ENCODE assay signal across 8 cellular contexts in the genomic region with DNA sequence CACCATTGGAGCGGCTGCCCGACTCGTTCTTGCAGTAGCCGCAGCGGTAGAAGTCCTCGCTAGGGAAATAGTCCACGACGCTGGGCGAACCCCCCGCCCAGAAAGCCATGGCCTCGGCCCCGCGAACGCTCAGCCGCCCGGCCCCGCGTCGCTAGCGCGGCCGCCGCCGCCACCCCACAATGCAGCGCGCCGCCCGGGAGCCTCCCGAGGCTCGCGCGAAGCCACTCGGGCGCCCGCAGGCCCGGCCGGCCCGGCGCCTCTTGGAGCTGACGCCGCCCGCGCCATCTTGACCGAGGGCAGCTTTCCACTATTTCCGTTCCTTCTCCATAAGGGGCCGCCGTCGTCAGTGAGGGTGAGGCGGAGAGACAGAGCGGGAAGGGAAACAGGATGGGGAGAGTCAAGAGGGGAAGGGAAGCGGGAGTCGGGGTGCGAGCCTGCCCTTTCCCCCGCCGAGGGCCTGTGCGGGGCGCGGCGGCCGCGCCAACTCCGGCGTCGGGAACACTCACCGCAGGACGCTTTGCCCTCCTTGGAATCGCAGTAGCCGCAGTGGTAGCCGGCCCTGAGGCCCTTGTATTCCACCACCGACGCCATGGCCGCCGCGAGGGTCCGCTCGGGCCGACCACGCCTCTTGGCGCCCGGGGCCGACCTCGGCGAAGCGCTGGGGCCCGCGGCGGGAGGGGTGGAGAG. TPM values are rescaled to one million over a fixed set of nuclear protein-coding genes. Genes with fewer than 3 reads are reported as not detected.
DNase-seq lines count a peak whose midpoint lies in the region; ATAC-seq and TF ChIP-seq lines count a peak whose summit lies in the region.

A gene (minus strand): TSS at position 191 of the 687 bp plus-strand sequence. CDS start 82 bp downstream, at position 109.

- peak within 1 kb of the TSS; percentile 100 for H2AFZ ChIP-seq in parathyroid adenoma

- H3K9me3 ChIP-seq in adipocyte (ENCODE audit: control insufficient read depth, low read length) (no peaks in the 10 kb centered on the region), cardiac muscle cell (ENCODE audit: low read depth) (no peaks in the 10 kb centered on the region), parathyroid adenoma (ENCODE audit: control insufficient read depth, low read length) (no peaks in the 10 kb centered on the region), tibial artery (no peaks in the 10 kb centered on the region)

- H3K9ac ChIP-seq in adipocyte (ENCODE audit: low read length) (peak within 1 kb of the TSS; percentile 100), parathyroid adenoma (peak within 1 kb of the TSS; percentile 91)

- ATAC-seq in HG02642 (IDR thresholded peaks at IDR 0.05; ENCODE audit: poor library complexity, unreplicated experiment) = peak; percentile 88

- peak within 1 kb of the TSS; percentile 98 for H3K4me2 ChIP-seq in parathyroid adenoma (ENCODE audit: low read length)

- H3K27ac ChIP-seq in cardiac muscle cell (peak within 1 kb of the TSS; percentile 99), parathyroid adenoma (peak within 1 kb of the TSS; percentile 97), tibial artery (peak within 1 kb of the TSS; percentile 93 to 99)

- peaks cover 8% of the 10 kb centered on the region for H3K79me2 ChIP-seq in parathyroid adenoma

- peaks cover 13% of the 10 kb centered on the region for H3K4me1 ChIP-seq in adipocyte (ENCODE audit: control insufficient read depth, insufficient read depth, low read length)
- peaks cover 6% of the 10 kb centered on the region for H3K4me1 ChIP-seq in cardiac muscle cell (ENCODE audit: low read depth)
- peaks cover 11% of the 10 kb centered on the region for H3K4me1 ChIP-seq in parathyroid adenoma
- H3K4me1 ChIP-seq in tibial artery = peaks cover 0 to 32% (median 11%) of the 10 kb centered on the region in 4 donors

- TF ChIP-seq CTCF in GM12865 (IDR thresholded peaks at IDR 0.05; ENCODE audit: insufficient read depth, low read depth, low read length, missing control alignments) = no peak
- TF ChIP-seq CTCF in cardiac muscle cell (IDR thresholded peaks at IDR 0.05; ENCODE audit: low read depth, low read length) = no peak
- no peak for TF ChIP-seq CTCF in parathyroid adenoma (IDR thresholded peaks at IDR 0.05)
- peak; percentile 5 to 6 for TF ChIP-seq CTCF in tibial artery (IDR thresholded peaks at IDR 0.05)

- no peaks in the 10 kb centered on the region for H3K27me3 ChIP-seq in adipocyte (replicated peaks; ENCODE audit: control insufficient read depth, insufficient read depth, low read length)
- no peaks in the 10 kb centered on the region for H3K27me3 ChIP-seq in cardiac muscle cell
- H3K27me3 ChIP-seq in parathyroid adenoma (ENCODE audit: control insufficient read depth, insufficient read depth, low read length) = no peaks in the 10 kb centered on the region
- H3K27me3 ChIP-seq in tibial artery = no peaks in the 10 kb centered on the region

- DNase-seq in GM12865 (ENCODE audit: low read depth) (peak; percentile 92), NCI-H1105 treated with DMSO at 0.1 percent for 48 hours (lab: John Stamatoyannopoulos, UW) (peak; percentile 81), T follicular helper cell (ENCODE audit: low read depth) (peak; percentile 78), adipocyte (ENCODE audit: low read depth) (peak; percentile 96), cardiac muscle cell (ENCODE audit: low read depth in 1 of 2, low spot score in 1 of 2) (peak; percentile 95 to 96), tibial artery (peak; percentile 93 to 95)

- peaks cover 10% of the 10 kb centered on the region for H3K36me3 ChIP-seq in adipocyte (ENCODE audit: control insufficient read depth, insufficient read depth, low read length, severe bottlenecking)
- H3K36me3 ChIP-seq in cardiac muscle cell = no peaks in the 10 kb centered on the region
- H3K36me3 ChIP-seq in parathyroid adenoma (ENCODE audit: control insufficient read depth, insufficient read depth, low read length) = no peaks in the 10 kb centered on the region
- H3K36me3 ChIP-seq in tibial artery = peaks cover 0 to 2% (median 0%) of the 10 kb centered on the region in 3 donors

- intact Hi-C loops in tibial artery (cut with DNase I; ENCODE audit: low total_unique reads) = loop anchor here (5.0 kb wide), 1 partner anchor 124 kb away; no protein-coding TSS in a partner anchor

- H3K4me3 ChIP-seq in GM12865 (ENCODE audit: low read depth, low read length) (peak within 1 kb of the TSS; percentile 66), adipocyte (ENCODE audit: low read length) (peak within 1 kb of the TSS; percentile 89), cardiac muscle cell (peak within 1 kb of the TSS; percentile 79), parathyroid adenoma (ENCODE audit: low read depth, low read length) (peak within 1 kb of the TSS; percentile 91), tibial artery (peak within 1 kb of the TSS; percentile 73 to 98)

RNA-seq across cellular contexts. Expression of the gene that starts here (rescaled TPM):
- 20.0 and 21.4 TPM in 2 replicates for total RNA-seq in cardiac muscle cell
- polyA plus RNA-seq in cardiac muscle cell = 18.4 and 31.2 TPM in 2 replicates

Comparison
In these comparisons a context has a peak if more than half of its experiments do, and no peak if none do; other contexts are left out.
1. Peak in every context shown above with its lines: DNase-seq, ATAC-seq, H3K4me3 ChIP-seq and H3K27ac ChIP-seq.
2. CTCF ChIP-seq: peak in tibial artery (2 of 2); none in GM12865 (single experiment), cardiac muscle cell (single experiment) and parathyroid adenoma (single experiment).